In the genomic region with DNA sequence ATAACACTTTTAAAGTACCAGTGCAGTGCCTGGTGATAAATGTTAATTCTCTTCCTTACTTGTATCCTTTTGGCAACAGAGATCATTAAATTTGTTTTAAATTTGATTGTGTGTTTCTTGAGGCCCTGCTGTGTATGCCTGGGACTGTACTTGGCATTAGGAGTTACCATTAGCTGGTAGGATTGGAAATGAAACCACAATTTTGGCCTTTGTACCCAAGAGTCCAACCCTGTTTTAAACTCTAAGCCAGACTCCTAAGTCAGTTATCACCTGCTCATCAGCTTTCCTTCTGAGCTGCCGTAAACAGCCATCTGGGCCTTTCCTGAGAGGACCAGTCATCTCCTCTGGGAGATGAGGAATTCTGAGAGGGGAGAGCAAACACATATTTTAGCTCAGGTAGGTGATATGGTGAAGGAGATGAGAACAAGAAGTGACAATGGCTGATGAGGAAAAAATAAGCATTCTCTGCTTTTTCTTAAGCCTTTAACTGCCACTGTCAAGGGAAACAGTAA, we compare ENCODE assay signal across 10 cellular contexts.
DNase-seq lines count a peak whose midpoint lies in the region; ATAC-seq, FAIRE-seq and TF ChIP-seq lines count a peak whose summit lies in the region.
"Had no signal": no experiment of that assay in that cellular context is flagged by ENCODE, and none has a peak within 500 bp of the region (broad histone marks: within the 10 kb centered on the region; RNA-seq: fewer than 3 reads in every experiment).

No MANE protein-coding gene starts in this region.

- TF ChIP-seq CTCF in pancreas (IDR thresholded peaks at IDR 0.05), result no peak

- no peaks in the 10 kb centered on the region for H3K27me3 ChIP-seq in pancreas

- no peak overlapping the region for H3K4me3 ChIP-seq in pancreas

- DNase-seq in DMS79 treated with DMSO at 0.1 percent for 48 hours (lab: John Stamatoyannopoulos, UW) (peak; percentile 51), NCI-H2171 treated with DMSO at 0.1 percent for 48 hours (lab: John Stamatoyannopoulos, UW) (peak; percentile 95), erythroblast (lab: John Stamatoyannopoulos, UW) (peak; percentile 21 to 51), pancreas (no peak), NCI-H146 treated with DMSO at 0.1 percent for 48 hours (lab: John Stamatoyannopoulos, UW; ENCODE audit: unreplicated experiment) (no peak), NCI-H1436 treated with DMSO at 0.1 percent for 48 hours (lab: John Stamatoyannopoulos, UW) (no peak)
- DNase-seq: activated CD4-positive, alpha-beta T cell treated with anti-CD3 and anti-CD28 coated beads for 48 hours; EL; HCEC 1CT had no signal

- ATAC-seq in pancreas, result no peak
- ATAC-seq in HG02642 (IDR thresholded peaks at IDR 0.05; ENCODE audit: poor library complexity, unreplicated experiment), result no peak

- no peak for TF ChIP-seq POLR2A in erythroblast (IDR thresholded peaks at IDR 0.05; ENCODE audit: low read length)

- no peaks in the 10 kb centered on the region for H3K9me3 ChIP-seq in pancreas

- WGBS in pancreas, 2 donors, result 39 to 40% methylated on average over 1 of the region's 1 CpG

- intact Hi-C loops in pancreas (cut with DNase I), result no loop called here

- peaks cover 41 to 57% (median 56%) of the 10 kb centered on the region in 3 donors for H3K4me1 ChIP-seq in pancreas

- H3K36me3 ChIP-seq in pancreas, result no peaks in the 10 kb centered on the region

- peak overlapping the region; percentile 28 to 89 (median 55) for H3K27ac ChIP-seq in pancreas

- no peak for FAIRE-seq in pancreas (lab: Jason Lieb, UNC)

Comparison
In these comparisons a context has a peak if more than half of its experiments do, and no peak if none do; other contexts are left out.
1. DNase-seq: peak in DMS79 treated with DMSO at 0.1 percent for 48 hours (single experiment), NCI-H2171 treated with DMSO at 0.1 percent for 48 hours (single experiment) and erythroblast (2 of 2); none in pancreas (0 of 6), NCI-H146 treated with DMSO at 0.1 percent for 48 hours (single experiment) and NCI-H1436 treated with DMSO at 0.1 percent for 48 hours (single experiment).